Comparison of ENCODE assay signal across 8 cellular contexts in genomic region chr7:117458977-117459583, GRCh38. TPM values are rescaled to one million over a fixed set of nuclear protein-coding genes. Genes with fewer than 3 reads are reported as not detected.
DNase-seq lines count a peak whose midpoint lies in the region; ATAC-seq and TF ChIP-seq lines count a peak whose summit lies in the region.

No MANE protein-coding gene starts in this region.

- dilution Hi-C loops in mammary epithelial cell (cut with HindIII; ENCODE audit: low sequenced_read_pairs), result no loop called here

- no peak overlapping the region for H3K9ac ChIP-seq in mammary epithelial cell (ENCODE audit: insufficient read depth, low read length)

- H3K27ac ChIP-seq in mammary epithelial cell (ENCODE audit: insufficient read depth, low read depth, low read length), result no peak overlapping the region

- no peak overlapping the region for H2AFZ ChIP-seq in mammary epithelial cell (ENCODE audit: low read depth, low read length)

- intact Hi-C loops in mammary epithelial cell (cut with micrococcal nuclease), result loop anchor here (1.0 to 2.0 kb wide), 2 partner anchors 216 to 256 kb away; no protein-coding TSS in a partner anchor

- H4K20me1 ChIP-seq in mammary epithelial cell (ENCODE audit: insufficient read depth, low read length), result no peaks in the 10 kb centered on the region

- CTCF ChIA-PET in mammary epithelial cell (lab: Charles Lee; ENCODE audit: low non-redundant PET), result interaction anchor here (0.6 to 0.7 kb wide), 6 partner anchors 24 to 689 kb away, joined by 3 to 4 read pairs (median 4); no protein-coding TSS in a partner anchor

- no peaks in the 10 kb centered on the region for H3K36me3 ChIP-seq in mammary epithelial cell (ENCODE audit: insufficient read depth, low read length)

- TF ChIP-seq CTCF in mammary epithelial cell (conservative IDR thresholded peaks at IDR 0.05 in 1 of 2, IDR thresholded peaks at IDR 0.05 in 1 of 2; ENCODE audit: extremely low read depth in 1 of 2, insufficient read depth in 1 of 2, low read depth in 1 of 2, low read length in 2 of 2), result peak; percentile 55 to 62

- DNase-seq in A172 (ENCODE audit: low spot score) (peak; percentile 25), NCI-H1417 treated with DMSO at 0.1 percent for 48 hours (lab: John Stamatoyannopoulos, UW) (peak; percentile 14), mammary epithelial cell (no peak), myocyte (ENCODE audit: low read depth) (peak; percentile 62)
- no peak for DNase-seq in stimulated activated CD4-positive, alpha-beta T cell treated with anti-CD3 and anti-CD28 coated beads, Interleukin-12 subunit alpha, Interleukin-12 subunit beta, amount 100 ng/mL, for 4 hours
- DNase-seq in central memory CD4-positive, alpha-beta T cell, result no peak

- H3K4me2 ChIP-seq in mammary epithelial cell (ENCODE audit: insufficient read depth, low read depth, low read length), result no peak overlapping the region

- ATAC-seq in GM18502 (IDR thresholded peaks at IDR 0.05; ENCODE audit: poor library complexity, unreplicated experiment) (peak; percentile 67), GM21526 (IDR thresholded peaks at IDR 0.05; ENCODE audit: low FRiP score, unreplicated experiment) (no peak)

- no peak overlapping the region for H3K4me3 ChIP-seq in mammary epithelial cell (replicated peaks in 1 of 3; ENCODE audit: insufficient read depth in 1 of 3, low read depth in 2 of 3, low read length in 3 of 3)

- H3K4me1 ChIP-seq in mammary epithelial cell (ENCODE audit: insufficient read depth, low read length), result no peaks in the 10 kb centered on the region

- no peaks in the 10 kb centered on the region for H3K9me3 ChIP-seq in mammary epithelial cell (replicated peaks; ENCODE audit: insufficient read depth, low read length)

- no peaks in the 10 kb centered on the region for H3K79me2 ChIP-seq in mammary epithelial cell (ENCODE audit: insufficient read depth, low read length)

- WGBS in mammary epithelial cell (ENCODE audit: low coverage, missing lambda C conversion rate), result 36% methylated on average over 3 of the region's 3 CpGs

- in situ Hi-C loops in mammary epithelial cell (cut with MboI; ENCODE audit: low sequenced_read_pairs in 2 of 2), result loop anchor here (10.0 to 25.0 kb wide), 3 partner anchors 253 to 703 kb away; no protein-coding TSS in a partner anchor

- BruUV-seq in mammary epithelial cell (replicated peaks; lab: Mats Ljungman, UMichigan), result no TSS peak

- H3K27me3 ChIP-seq in mammary epithelial cell (ENCODE audit: insufficient read depth, low read length), result no peaks in the 10 kb centered on the region

RNA-seq across cellular contexts. Expression of gene CFTR, which starts 20.7 kb away (rescaled TPM):
- 0.02 TPM in 1 of 2 replicates, not detected in the other for total RNA-seq in A172 (2014; rRNA removed; shearing (Covaris generic))
- total RNA-seq in mammary epithelial cell (under 1 TPM in 1 of 2 donors, not detected in 1; 0.50 TPM), myocyte (not detected in 2 replicates)
- polyA plus RNA-seq in mammary epithelial cell, result not detected
- not detected for polyA minus RNA-seq in mammary epithelial cell
- 0.15 TPM for polyA plus RNA-seq in myocyte (2012)

RNA-seq across cellular contexts. Expression of gene ASZ1, which starts 31.8 kb away (rescaled TPM):
- total RNA-seq in A172 (2014; rRNA removed; shearing (Covaris generic)), result not detected in 2 replicates
- not detected for total RNA-seq in mammary epithelial cell
- polyA plus RNA-seq in mammary epithelial cell, result not detected
- not detected for polyA minus RNA-seq in mammary epithelial cell
- not detected in 2 replicates for total RNA-seq in myocyte
- not detected for polyA plus RNA-seq in myocyte (2012)

Comparison
In these comparisons a context has a peak if more than half of its experiments do, and no peak if none do; other contexts are left out.
1. DNase-seq: peak in A172 (single experiment), NCI-H1417 treated with DMSO at 0.1 percent for 48 hours (single experiment) and myocyte (single experiment); none in mammary epithelial cell (single experiment), stimulated activated CD4-positive, alpha-beta T cell treated with anti-CD3 and anti-CD28 coated beads, Interleukin-12 subunit alpha, Interleukin-12 subunit beta, amount 100 ng/mL, for 4 hours (single experiment) and central memory CD4-positive, alpha-beta T cell (single experiment).